ENCODE assay signal across 8 cellular contexts in the genomic region with DNA sequence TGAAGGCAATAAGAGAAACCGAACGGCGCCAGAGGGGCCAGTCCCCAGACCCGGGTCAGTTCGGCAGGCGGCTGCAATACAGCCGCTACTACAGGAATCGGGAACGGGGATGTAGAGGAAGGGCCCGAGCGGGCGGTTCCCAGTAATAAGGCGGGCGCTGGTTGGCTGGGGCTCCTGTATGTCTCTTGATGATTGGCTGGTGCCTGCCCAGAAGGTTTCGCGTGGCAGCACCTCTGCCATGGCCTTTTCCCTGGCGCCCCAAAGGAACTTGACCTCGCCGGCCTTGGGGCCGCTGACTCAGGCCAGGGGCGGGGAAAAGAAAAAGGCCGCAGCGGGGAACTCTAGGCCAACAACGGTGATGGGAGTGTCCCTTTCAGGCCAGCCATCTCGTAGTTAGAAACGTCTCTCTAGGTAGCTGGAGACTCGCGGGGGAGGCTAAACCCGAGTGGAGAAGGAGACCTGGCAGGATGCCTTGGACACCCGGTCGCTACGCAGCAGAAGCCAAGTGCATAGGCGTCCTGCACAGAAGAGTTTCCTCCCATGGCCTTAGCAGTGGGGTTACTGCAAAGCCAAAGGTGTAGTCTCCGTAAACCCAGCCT. TPM values are rescaled to one million over a fixed set of nuclear protein-coding genes. Genes with fewer than 3 reads are reported as not detected.
DNase-seq lines count a peak whose midpoint lies in the region; ATAC-seq and TF ChIP-seq lines count a peak whose summit lies in the region.

Gene IBTK, minus strand, starts transcription at position 111 of the 599 bp plus-strand sequence. CDS start 7,258 bp downstream, outside the sequence.

- ATAC-seq in GM21528 (IDR thresholded peaks at IDR 0.05; ENCODE audit: low FRiP score, unreplicated experiment) (peak; percentile 95), IMR-90 (ENCODE audit: low read depth) (peak; percentile 86)

- TF ChIP-seq RAD21 in IMR-90 (IDR thresholded peaks at IDR 0.05; ENCODE audit: low read length) = no peak

- no peaks in the 10 kb centered on the region for H3K36me3 ChIP-seq in IMR-90 (ENCODE audit: control insufficient read depth, insufficient read depth, low read length)

- H3K27me3 ChIP-seq in IMR-90 (ENCODE audit: control insufficient read depth, insufficient read depth, low read length) = no peaks in the 10 kb centered on the region

- H2BK15ac ChIP-seq in IMR-90 (ENCODE audit: low read depth, low read length) = peak within 1 kb of the TSS; percentile 91; the same call in 2 of the 3 replicates

- no peak for TF ChIP-seq CTCF in IMR-90 (conservative IDR thresholded peaks at IDR 0.05; ENCODE audit: low read depth, low read length)

- H4K91ac ChIP-seq in IMR-90 (ENCODE audit: insufficient read depth, low read depth, low read length) = peak within 1 kb of the TSS; percentile 94

- CTCF ChIA-PET in IMR-90 (lab: Yijun Ruan, JAX) = no interaction called here

- H3K23ac ChIP-seq in IMR-90 (ENCODE audit: low read depth, low read length) = peak within 1 kb of the TSS; percentile 78

- H3K4me3 ChIP-seq in IMR-90 (ENCODE audit: insufficient read depth, low read depth, low read length) = peak within 1 kb of the TSS; percentile 80

- H2AFZ ChIP-seq in IMR-90 (replicated peaks; ENCODE audit: low read length, poor library complexity) = peak within 1 kb of the TSS; percentile 99

- peak within 1 kb of the TSS; percentile 97 for H3K4ac ChIP-seq in IMR-90 (ENCODE audit: low read depth, low read length)

- H3K9me1 ChIP-seq in IMR-90 (ENCODE audit: insufficient read depth, low read length) = peaks cover 7% of the 10 kb centered on the region

- dilution Hi-C loops in IMR-90 (cut with HindIII; ENCODE audit: low sequenced_read_pairs, unreplicated experiment) = no loop called here

- no peaks in the 10 kb centered on the region for H3K9me3 ChIP-seq in IMR-90 (ENCODE audit: control insufficient read depth, insufficient read depth, low read length)

- peak within 1 kb of the TSS; percentile 88 for H3K18ac ChIP-seq in IMR-90 (ENCODE audit: low read depth, low read length)

- peak within 1 kb of the TSS; percentile 99 for H4K5ac ChIP-seq in IMR-90 (ENCODE audit: low read depth, low read length)

- 0% methylated on average over 11 of the region's 34 CpGs; no CpG with 5 or more reads in 1 of the 2 experiments for WGBS in IMR-90 (ENCODE audit: extremely low coverage in 2 of 2, insufficient read length in 1 of 2), 2 experiments

- DNase-seq in DMS 273 (lab: John Stamatoyannopoulos, UW; ENCODE audit: unreplicated experiment) (peak; percentile 94), IMR-90 (peak; percentile 88), OCI-M1 (lab: John Stamatoyannopoulos, UW) (peak; percentile 98), activated T-cell treated with anti-CD3 and anti-CD28 coated beads for 24 hours (ENCODE audit: low read depth) (peak; percentile 88), epithelial cell of prostate (ENCODE audit: low read depth, low spot score) (peak; percentile 48), mucosa of gallbladder (ENCODE audit: low spot score) (peak; percentile 95)
- peak; percentile 93 for DNase-seq in stimulated activated CD8-positive, alpha-beta memory T cell treated with anti-CD3 and anti-CD28 coated beads, Interleukin-4, amount 100 ng/mL, for 48 hours

- BruUV-seq in IMR-90 (replicated peaks; lab: Mats Ljungman, UMichigan) = no TSS peak

- peak within 1 kb of the TSS; percentile 94 for H3K56ac ChIP-seq in IMR-90 (ENCODE audit: extremely low read depth, insufficient read depth, low read length)

- H2BK20ac ChIP-seq in IMR-90 (ENCODE audit: low read depth, low read length) = peak within 1 kb of the TSS; percentile 64; the same call in 1 of the 2 replicates

- H3K4me2 ChIP-seq in IMR-90 (ENCODE audit: low read depth, low read length) = peak within 1 kb of the TSS; percentile 88

- intact Hi-C loops in IMR-90 (cut with micrococcal nuclease) = loop anchor here (5.0 to 10.0 kb wide), 2 partner anchors 710 to 967 kb away; no protein-coding TSS in a partner anchor

- H2BK5ac ChIP-seq in IMR-90 (ENCODE audit: low read depth, low read length, poor library complexity, severe bottlenecking) = peak within 1 kb of the TSS; percentile 82

- peak within 1 kb of the TSS; percentile 87 for H2AK5ac ChIP-seq in IMR-90 (ENCODE audit: low read depth, low read length)

- H3K27ac ChIP-seq in IMR-90 (ENCODE audit: insufficient read depth, low read length) (peak within 1 kb of the TSS; percentile 91), epithelial cell of prostate (peak within 1 kb of the TSS; percentile 96)

- peaks cover 3% of the 10 kb centered on the region; the same call in 1 of the 2 replicates for H4K20me1 ChIP-seq in IMR-90 (ENCODE audit: insufficient read depth, low read length)

- POLR2A ChIA-PET in IMR-90 (lab: Charles Lee; ENCODE audit: unreplicated experiment) = no interaction called here

- peak; percentile 88 for TF ChIP-seq POLR2A in IMR-90 (IDR thresholded peaks at IDR 0.05; ENCODE audit: low read depth, low read length)

- peaks cover 9 to 26% of the 10 kb centered on the region in 2 experiments; a peak in 3 of 4 replicates for H3K79me1 ChIP-seq in IMR-90 (ENCODE audit: low read depth in 1 of 2, low read length in 2 of 2)

- H2AK9ac ChIP-seq in IMR-90 (replicated peaks; ENCODE audit: low read depth, low read length, poor library complexity) = peak within 1 kb of the TSS; percentile 67

- H4K8ac ChIP-seq in IMR-90 (ENCODE audit: low read depth in 2 of 2, low read length in 2 of 2) = peak within 1 kb of the TSS; percentile 98 to 99

- H3K14ac ChIP-seq in IMR-90 (replicated peaks; ENCODE audit: low read depth, low read length) = peak within 1 kb of the TSS; percentile 94

- in situ Hi-C loops in IMR-90 (cut with MboI; ENCODE audit: low sequenced_read_pairs) = loop anchor here (10.0 kb wide), 1 partner anchor 947 kb away; the partner anchor contains the start of genes PGM3 and RWDD2A

- H3K4me1 ChIP-seq in IMR-90 (ENCODE audit: control insufficient read depth, insufficient read depth, low read length) = peaks cover 10% of the 10 kb centered on the region

- H3K9ac ChIP-seq in IMR-90 (ENCODE audit: low read depth, low read length) = peak within 1 kb of the TSS; percentile 89

- H2BK120ac ChIP-seq in IMR-90 (ENCODE audit: low read depth, low read length) = peak within 1 kb of the TSS; percentile 91

TF ChIP-seq in IMR-90, 13 proteins besides CTCF, POLR2A, EP300 and RAD21:
- TF ChIP-seq MXI1 (IDR thresholded peaks at IDR 0.05; ENCODE audit: borderline replicate concordance, low read depth, low read length) (peak; percentile 14; the same call in 1 of the 2 replicates), RCOR1 (IDR thresholded peaks at IDR 0.05; ENCODE audit: insufficient replicate concordance, low read length) (no peak), FOS (IDR thresholded peaks at IDR 0.05; ENCODE audit: low read depth, low read length) (peak; percentile 44; the same call in 1 of the 2 replicates), MAZ (IDR thresholded peaks at IDR 0.05; ENCODE audit: borderline replicate concordance, low read depth, low read length) (peak; percentile 11; the same call in 1 of the 2 replicates)

RNA-seq across cellular contexts. Expression of gene IBTK, which starts in this region (rescaled TPM):
- total RNA-seq in IMR-90 (2012; rRNA removed) (45.0 and 60.5 TPM in 2 replicates), mucosa of gallbladder (24.6 TPM)
- polyA plus RNA-seq in IMR-90 (2012; rRNA removed) = 6.8 and 9.7 TPM in 2 replicates
- 1.1 and 1.4 TPM in 2 replicates for polyA plus RNA-seq in IMR-90 (2012; cell fraction: cytosol; rRNA removed)
- polyA plus RNA-seq in IMR-90 (2012; cell fraction: nucleus; rRNA removed; ENCODE audit: low replicate concordance) = 1.3 and 9.5 TPM in 2 replicates

Comparison
In these comparisons a context has a peak if more than half of its experiments do, and no peak if none do; other contexts are left out.
1. Peak in every context shown above with its lines: DNase-seq, ATAC-seq, H3K4me3 ChIP-seq and H3K27ac ChIP-seq.
2. DNase-seq: peak in every context shown above with its lines; median percentile 98 in OCI-M1; 95 in mucosa of gallbladder; 94 in DMS 273; 93 in stimulated activated CD8-positive, alpha-beta memory T cell treated with anti-CD3 and anti-CD28 coated beads, Interleukin-4, amount 100 ng/mL, for 48 hours; 88 in IMR-90; 88 in activated T-cell treated with anti-CD3 and anti-CD28 coated beads for 24 hours; 48 in epithelial cell of prostate.